8 cellular contexts compared by ENCODE assay signal in the genomic region with DNA sequence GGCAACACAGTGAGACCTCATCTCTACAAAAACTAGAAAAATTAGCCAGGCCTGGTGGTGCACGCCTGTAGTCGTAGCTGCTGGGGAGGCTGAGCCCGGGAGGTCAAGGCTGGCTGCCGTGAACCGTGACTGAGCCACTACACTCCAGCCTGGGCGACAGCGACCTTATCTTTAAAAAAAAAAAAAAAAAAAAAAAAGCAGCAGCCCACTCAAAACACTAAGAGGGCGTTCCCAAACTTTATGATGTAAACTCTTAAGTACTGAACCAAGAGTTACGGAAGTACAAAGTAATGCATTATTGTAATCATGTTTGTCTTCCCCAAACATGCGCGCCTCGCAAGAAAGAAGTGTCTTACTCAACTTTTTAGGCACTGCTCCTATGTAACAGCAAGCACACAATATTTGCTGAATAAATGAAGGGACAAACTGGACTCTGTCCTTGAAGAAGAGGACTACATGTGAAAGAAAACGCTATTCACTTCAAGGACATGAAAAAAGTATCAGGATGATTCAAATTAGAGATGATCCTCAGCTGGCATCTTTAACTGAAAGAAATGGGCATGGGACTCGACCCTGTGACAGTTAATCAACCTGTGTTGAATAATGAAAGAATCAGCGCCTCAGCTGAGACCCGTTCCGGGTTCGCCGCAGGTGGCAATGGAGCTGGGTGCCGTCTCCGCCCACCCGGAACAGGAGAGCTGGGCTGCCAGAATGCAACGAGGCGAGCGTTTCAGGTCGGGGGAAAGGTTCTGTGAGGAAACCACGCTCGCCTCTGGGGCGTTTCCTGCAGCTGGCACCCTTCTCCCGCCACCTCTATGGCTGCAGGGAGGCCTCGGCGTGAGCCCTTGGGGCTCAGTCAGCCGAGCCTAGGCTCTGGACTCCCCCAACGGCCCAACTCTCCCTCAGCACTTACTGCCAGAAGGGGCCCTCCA. TPM values are rescaled to one million over a fixed set of nuclear protein-coding genes. Genes with fewer than 3 reads are reported as not detected.
A peak's percentile ranks its signal among the peaks of the same experiment; 100 is the strongest.
DNase-seq lines count a peak whose midpoint lies in the region; ATAC-seq and TF ChIP-seq lines count a peak whose summit lies in the region.

No MANE protein-coding gene starts in this region.

- peak overlapping the region; percentile 84 to 85 for H4K8ac ChIP-seq in IMR-90 (ENCODE audit: low read depth in 2 of 2, low read length in 2 of 2)

- peak overlapping the region; percentile 98 for H2AFZ ChIP-seq in IMR-90 (replicated peaks; ENCODE audit: low read length, poor library complexity)

- H3K27me3 ChIP-seq in IMR-90 (ENCODE audit: control insufficient read depth, insufficient read depth, low read length) (no peaks in the 10 kb centered on the region), SJSA1 (replicated peaks) (no peaks in the 10 kb centered on the region), upper lobe of left lung (no peaks in the 10 kb centered on the region)

- peak overlapping the region; percentile 73 for H3K27ac ChIP-seq in IMR-90 (ENCODE audit: insufficient read depth, low read length)
- H3K27ac ChIP-seq in SJSA1 = peak overlapping the region; percentile 75
- peak overlapping the region; percentile 96 to 100 (median 100) for H3K27ac ChIP-seq in upper lobe of left lung

- H4K91ac ChIP-seq in IMR-90 (ENCODE audit: insufficient read depth, low read depth, low read length) = peak overlapping the region; percentile 57

- no peaks in the 10 kb centered on the region for H4K20me1 ChIP-seq in IMR-90 (ENCODE audit: insufficient read depth, low read length)

- peak overlapping the region; percentile 98 for H3K4me3 Mint-ChIP-seq in activated naive CD4-positive, alpha-beta T cell treated with anti-CD3 and anti-CD28 coated beads, Interleukin-2, amount 10 ng/mL, durations not matched to agents 7 days and 5 days

- H3K4me1 Mint-ChIP-seq in activated naive CD4-positive, alpha-beta T cell treated with anti-CD3 and anti-CD28 coated beads, Interleukin-2, amount 10 ng/mL, durations not matched to agents 7 days and 5 days = peaks cover 49% of the 10 kb centered on the region

- H3K4me3 ChIP-seq in IMR-90 (ENCODE audit: insufficient read depth, low read depth, low read length) (peak overlapping the region; percentile 60), SJSA1 (peak overlapping the region; percentile 79), upper lobe of left lung (peak overlapping the region; percentile 84 to 98 (median 91))

- no peak for TF ChIP-seq CTCF in IMR-90 (conservative IDR thresholded peaks at IDR 0.05; ENCODE audit: low read depth, low read length)
- TF ChIP-seq CTCF in upper lobe of left lung (IDR thresholded peaks at IDR 0.05) = no peak

- ATAC-seq in GM21529 (IDR thresholded peaks at IDR 0.05; ENCODE audit: unreplicated experiment) (peak; percentile 45), IMR-90 (ENCODE audit: low read depth) (peak; percentile 55), Right ventricle myocardium superior (ENCODE audit: poor library complexity) (peak; percentile 76), upper lobe of left lung (ENCODE audit: low FRiP score in 2 of 2) (peak; percentile 81 to 84)

- intact Hi-C loops in IMR-90 (cut with micrococcal nuclease) = loop anchor here (1.0 to 5.0 kb wide), 4 partner anchors 49 to 375 kb away; a partner anchor contains a TSS
- intact Hi-C loops in Right ventricle myocardium superior (cut with DNase I) = no loop called here

- H3K23ac ChIP-seq in IMR-90 (ENCODE audit: low read depth, low read length) = peak overlapping the region; percentile 93

- H3K9me3 Mint-ChIP-seq in activated naive CD4-positive, alpha-beta T cell treated with anti-CD3 and anti-CD28 coated beads, Interleukin-2, amount 10 ng/mL, durations not matched to agents 7 days and 5 days = no peaks in the 10 kb centered on the region

- H3K4ac ChIP-seq in IMR-90 (ENCODE audit: low read depth, low read length) = peak overlapping the region; percentile 66

- H3K27ac Mint-ChIP-seq in activated naive CD4-positive, alpha-beta T cell treated with anti-CD3 and anti-CD28 coated beads, Interleukin-2, amount 10 ng/mL, durations not matched to agents 7 days and 5 days = peak overlapping the region; percentile 100

- peak in 1 of 4 donors; percentile 4 for TF ChIP-seq EP300 in upper lobe of left lung (IDR thresholded peaks at IDR 0.05)

- no peaks in the 10 kb centered on the region for H3K27me3 Mint-ChIP-seq in activated naive CD4-positive, alpha-beta T cell treated with anti-CD3 and anti-CD28 coated beads, Interleukin-2, amount 10 ng/mL, durations not matched to agents 7 days and 5 days

- H3K4me2 ChIP-seq in IMR-90 (ENCODE audit: low read depth, low read length) = peak overlapping the region; percentile 81

- no peaks in the 10 kb centered on the region for H3K9me3 ChIP-seq in IMR-90 (ENCODE audit: control insufficient read depth, insufficient read depth, low read length)
- H3K9me3 ChIP-seq in SJSA1 (replicated peaks) = no peaks in the 10 kb centered on the region
- H3K9me3 ChIP-seq in upper lobe of left lung = no peaks in the 10 kb centered on the region

- H2BK120ac ChIP-seq in IMR-90 (ENCODE audit: low read depth, low read length) = no peak overlapping the region

- H3K36me3 ChIP-seq in IMR-90 (ENCODE audit: control insufficient read depth, insufficient read depth, low read length) (peaks cover 2% of the 10 kb centered on the region), SJSA1 (peaks cover 26% of the 10 kb centered on the region), upper lobe of left lung (peaks cover 3 to 22% (median 11%) of the 10 kb centered on the region in 4 donors)

- in situ Hi-C loops in IMR-90 (cut with MboI; ENCODE audit: low sequenced_read_pairs) = no loop called here

- no peak overlapping the region for H2BK15ac ChIP-seq in IMR-90 (ENCODE audit: low read depth, low read length)

- dilution Hi-C loops in IMR-90 (cut with HindIII; ENCODE audit: low sequenced_read_pairs, unreplicated experiment) = no loop called here

- H4K5ac ChIP-seq in IMR-90 (ENCODE audit: low read depth, low read length) = peak overlapping the region; percentile 67

- peak overlapping the region; percentile 27; the same call in 1 of the 2 replicates for H3K18ac ChIP-seq in IMR-90 (ENCODE audit: low read depth, low read length)

- CTCF ChIA-PET in IMR-90 (lab: Yijun Ruan, JAX) = interaction anchor here (0.6 to 1.9 kb wide), 12 partner anchors 38 to 259 kb away, joined by 3 to 19 read pairs (median 4); a partner anchor contains a TSS
- CTCF ChIA-PET in activated naive CD4-positive, alpha-beta T cell treated with anti-CD3 and anti-CD28 coated beads, Interleukin-2, amount 10 ng/mL, durations not matched to agents 7 days and 5 days (lab: Charles Lee) = interaction anchor here (0.6 to 6.9 kb wide), 13 partner anchors 15 to 258 kb away, joined by 3 to 168 read pairs (median 12); a partner anchor contains a TSS

- H3K14ac ChIP-seq in IMR-90 (replicated peaks; ENCODE audit: low read depth, low read length) = peak overlapping the region; percentile 45

- H2AK9ac ChIP-seq in IMR-90 (replicated peaks; ENCODE audit: low read depth, low read length, poor library complexity) = peak overlapping the region; percentile 98

- BruUV-seq in IMR-90 (replicated peaks; lab: Mats Ljungman, UMichigan) = TSS peak; percentile 47

- peaks cover 15 to 25% of the 10 kb centered on the region in 2 experiments; a peak in 3 of 4 replicates for H3K79me1 ChIP-seq in IMR-90 (ENCODE audit: low read depth in 1 of 2, low read length in 2 of 2)

- WGBS in IMR-90 (ENCODE audit: extremely low coverage in 2 of 2, insufficient read length in 1 of 2), 2 experiments = 1% methylated on average over 14 of the region's 34 CpGs; no CpG with 5 or more reads in 1 of the 2 experiments
- 6 to 10% methylated on average over 22 to 34 of the region's 34 CpGs for WGBS in upper lobe of left lung, 2 donors

- no peak overlapping the region for H2BK20ac ChIP-seq in IMR-90 (ENCODE audit: low read depth, low read length)

- DNase-seq in DMS114 treated with DMSO at 0.1 percent for 48 hours (lab: John Stamatoyannopoulos, UW; ENCODE audit: unreplicated experiment) = peak; percentile 27
- DNase-seq in IMR-90 = peak; percentile 48
- DNase-seq in SJSA1 (ENCODE audit: low read depth in 1 of 2, low spot score in 2 of 2) = peak in 1 of 2 experiments; percentile 67
- peak; percentile 93 for DNase-seq in activated naive CD4-positive, alpha-beta T cell treated with anti-CD3 and anti-CD28 coated beads, Interleukin-2, amount 10 ng/mL, durations not matched to agents 7 days and 5 days
- peak; percentile 72 for DNase-seq in Right ventricle myocardium superior
- DNase-seq in pons (ENCODE audit: low spot score) = peak; percentile 32
- DNase-seq in upper lobe of left lung = peak; percentile 36 to 85

- H3K4me1 ChIP-seq in IMR-90 (ENCODE audit: control insufficient read depth, insufficient read depth, low read length) (0 out of 2 replicates have a peak, but pooled peaks cover 3% of the 10 kb centered on the region), SJSA1 (replicated peaks) (peaks cover 11% of the 10 kb centered on the region), upper lobe of left lung (peaks cover 15 to 20% (median 16%) of the 10 kb centered on the region in 4 donors)

- H3K9ac ChIP-seq in IMR-90 (ENCODE audit: low read depth, low read length) = peak overlapping the region; percentile 73

- POLR2A ChIA-PET in IMR-90 (lab: Charles Lee; ENCODE audit: unreplicated experiment) = interaction anchor here (1.2 to 2.0 kb wide), 2 partner anchors 74 to 75 kb away, joined by 4 to 7 read pairs; a partner anchor contains a TSS

- peak overlapping the region; percentile 63 for H2BK5ac ChIP-seq in IMR-90 (ENCODE audit: low read depth, low read length, poor library complexity, severe bottlenecking)

- peaks cover 18% of the 10 kb centered on the region for H3K36me3 Mint-ChIP-seq in activated naive CD4-positive, alpha-beta T cell treated with anti-CD3 and anti-CD28 coated beads, Interleukin-2, amount 10 ng/mL, durations not matched to agents 7 days and 5 days

- peak overlapping the region; percentile 65 for H3K56ac ChIP-seq in IMR-90 (ENCODE audit: extremely low read depth, insufficient read depth, low read length)

- no peak for TF ChIP-seq RAD21 in IMR-90 (IDR thresholded peaks at IDR 0.05; ENCODE audit: low read length)

- TF ChIP-seq POLR2A in IMR-90 (IDR thresholded peaks at IDR 0.05; ENCODE audit: low read depth, low read length) (no peak), upper lobe of left lung (IDR thresholded peaks at IDR 0.05) (peak in 1 of 4 donors; percentile 44)

- peak overlapping the region; percentile 39; the same call in 1 of the 2 replicates for H2AK5ac ChIP-seq in IMR-90 (ENCODE audit: low read depth, low read length)

- H3K9me1 ChIP-seq in IMR-90 (ENCODE audit: insufficient read depth, low read length) = peaks cover 4% of the 10 kb centered on the region; the same call in 1 of the 2 replicates

RNA-seq across cellular contexts. Expression of a gene that starts 0.7 kb away (rescaled TPM):
- total RNA-seq in IMR-90 (2012; rRNA removed) = 32.6 and 33.1 TPM in 2 replicates
- polyA plus RNA-seq in IMR-90 (2012; rRNA removed) = 27.6 and 30.8 TPM in 2 replicates
- polyA plus RNA-seq in IMR-90 (2012; cell fraction: cytosol; rRNA removed) = 17.1 and 22.3 TPM in 2 replicates
- 66.4 and 75.7 TPM in 2 replicates for polyA plus RNA-seq in IMR-90 (2012; cell fraction: nucleus; rRNA removed; ENCODE audit: low replicate concordance)
- total RNA-seq in SJSA1 (2014; rRNA removed; shearing (Covaris generic)) = 28.9 and 36.8 TPM in 2 replicates
- 43.8 TPM for total RNA-seq in Right ventricle myocardium superior
- total RNA-seq in upper lobe of left lung = 100 to 1,000 TPM in 3 of 6 donors, 10 to 100 TPM in 3; 81.6 to 161 (median 97.4) TPM

RNA-seq across cellular contexts. Expression of a gene that starts 48.4 kb away (rescaled TPM):
- total RNA-seq in IMR-90 (2012; rRNA removed) = not detected in 2 replicates
- polyA plus RNA-seq in IMR-90 (2012; rRNA removed) = 0.10 and 0.14 TPM in 2 replicates
- polyA plus RNA-seq in IMR-90 (2012; cell fraction: cytosol; rRNA removed) = 0.08 and 0.15 TPM in 2 replicates
- polyA plus RNA-seq in IMR-90 (2012; cell fraction: nucleus; rRNA removed; ENCODE audit: low replicate concordance) = 0.77 and 0.94 TPM in 2 replicates
- total RNA-seq in SJSA1 (2014; rRNA removed; shearing (Covaris generic)) = 0.19 and 0.29 TPM in 2 replicates
- total RNA-seq in Right ventricle myocardium superior = 3.2 TPM
- total RNA-seq in upper lobe of left lung = 10 to 100 TPM in 2 of 6 donors, 1 to 10 TPM in 4; 2.6 to 30.4 (median 7.8) TPM

RNA-seq across cellular contexts. Expression of a gene that starts 48.6 kb away (rescaled TPM):
- total RNA-seq in IMR-90 (2012; rRNA removed) (716 and 895 TPM in 2 replicates), Right ventricle myocardium superior (1,025 TPM), upper lobe of left lung (1,000 to 10,000 TPM in 5 of 6 donors, 100 to 1,000 TPM in 1; 963 to 7,115 (median 3,598) TPM)
- 2,100 and 3,394 TPM in 2 replicates for polyA plus RNA-seq in IMR-90 (2012; rRNA removed)
- 680 and 780 TPM in 2 replicates for polyA plus RNA-seq in IMR-90 (2012; cell fraction: cytosol; rRNA removed)
- 146 and 966 TPM in 2 replicates for polyA plus RNA-seq in IMR-90 (2012; cell fraction: nucleus; rRNA removed; ENCODE audit: low replicate concordance)
- total RNA-seq in SJSA1 (2014; rRNA removed; shearing (Covaris generic)) = 7,277 and 7,743 TPM in 2 replicates
